Comparison of ENCODE assay signal across 1 cellular context in genomic region chr19:41225238-41226052, GRCh38.
TF ChIP-seq lines count a peak whose summit lies in the region.

No MANE protein-coding gene starts in this region.

TF ChIP-seq in SK-N-SH, 30 proteins besides CTCF, POLR2A, EP300 and RAD21 (continued from another document):
- TF ChIP-seq, protein P1, sequence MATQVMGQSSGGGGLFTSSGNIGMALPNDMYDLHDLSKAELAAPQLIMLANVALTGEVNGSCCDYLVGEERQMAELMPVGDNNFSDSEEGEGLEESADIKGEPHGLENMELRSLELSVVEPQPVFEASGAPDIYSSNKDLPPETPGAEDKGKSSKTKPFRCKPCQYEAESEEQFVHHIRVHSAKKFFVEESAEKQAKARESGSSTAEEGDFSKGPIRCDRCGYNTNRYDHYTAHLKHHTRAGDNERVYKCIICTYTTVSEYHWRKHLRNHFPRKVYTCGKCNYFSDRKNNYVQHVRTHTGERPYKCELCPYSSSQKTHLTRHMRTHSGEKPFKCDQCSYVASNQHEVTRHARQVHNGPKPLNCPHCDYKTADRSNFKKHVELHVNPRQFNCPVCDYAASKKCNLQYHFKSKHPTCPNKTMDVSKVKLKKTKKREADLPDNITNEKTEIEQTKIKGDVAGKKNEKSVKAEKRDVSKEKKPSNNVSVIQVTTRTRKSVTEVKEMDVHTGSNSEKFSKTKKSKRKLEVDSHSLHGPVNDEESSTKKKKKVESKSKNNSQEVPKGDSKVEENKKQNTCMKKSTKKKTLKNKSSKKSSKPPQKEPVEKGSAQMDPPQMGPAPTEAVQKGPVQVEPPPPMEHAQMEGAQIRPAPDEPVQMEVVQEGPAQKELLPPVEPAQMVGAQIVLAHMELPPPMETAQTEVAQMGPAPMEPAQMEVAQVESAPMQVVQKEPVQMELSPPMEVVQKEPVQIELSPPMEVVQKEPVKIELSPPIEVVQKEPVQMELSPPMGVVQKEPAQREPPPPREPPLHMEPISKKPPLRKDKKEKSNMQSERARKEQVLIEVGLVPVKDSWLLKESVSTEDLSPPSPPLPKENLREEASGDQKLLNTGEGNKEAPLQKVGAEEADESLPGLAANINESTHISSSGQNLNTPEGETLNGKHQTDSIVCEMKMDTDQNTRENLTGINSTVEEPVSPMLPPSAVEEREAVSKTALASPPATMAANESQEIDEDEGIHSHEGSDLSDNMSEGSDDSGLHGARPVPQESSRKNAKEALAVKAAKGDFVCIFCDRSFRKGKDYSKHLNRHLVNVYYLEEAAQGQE (IDR thresholded peaks at IDR 0.05; ENCODE audit: low read depth, low read length), result peak; percentile 58
- TF ChIP-seq NFIC (IDR thresholded peaks at IDR 0.05; ENCODE audit: borderline replicate concordance), result no peak
- peak; percentile 36; the same call in 1 of the 2 replicates for TF ChIP-seq PBX3 (IDR thresholded peaks at IDR 0.05)
- no peak for TF ChIP-seq YY1 (IDR thresholded peaks at IDR 0.05; ENCODE audit: low read depth)
- TF ChIP-seq TAF1 (IDR thresholded peaks at IDR 0.05; ENCODE audit: borderline replicate concordance, low read depth, low read length), result 0 out of 2 replicates have a peak, but pooled peaks have one; percentile 17
- TF ChIP-seq ELF1 (IDR thresholded peaks at IDR 0.05), result no peak
- peak; percentile 39; the same call in 1 of the 2 replicates for TF ChIP-seq POLR2AphosphoS5 (IDR thresholded peaks at IDR 0.05; ENCODE audit: low read depth, low read length)
- no peak; the same call in 1 of the 2 replicates for TF ChIP-seq SIN3A (IDR thresholded peaks at IDR 0.05; ENCODE audit: borderline replicate concordance, low read depth, low read length)
- peak; percentile 86 for TF ChIP-seq JUND (IDR thresholded peaks at IDR 0.05)
